In genomic region chr1:67843746-67844145, GRCh38 we compare ENCODE assay signal across 24 cellular contexts. TPM values are rescaled to one million over a fixed set of nuclear protein-coding genes. Genes with fewer than 3 reads are reported as not detected.
"Had no signal": no experiment of that assay in that cellular context is flagged by ENCODE, and none has a peak within 500 bp of the region (broad histone marks: within the 10 kb centered on the region; RNA-seq: fewer than 3 reads in every experiment).

No MANE protein-coding gene starts in this region.

- ATAC-seq: body of pancreas; gastrocnemius medialis; right lobe of liver; stimulated activated memory B cell treated with anti-CD40 and anti-IgM and Interleukin-4, amounts not matched to agents 10 μg/mL and 1 μg/mL and 100 μg/mL, for 72 hours; T-helper 17 cell had no signal

- H3K27me3 ChIP-seq: body of pancreas, cardiac muscle cell, gastrocnemius medialis, right lobe of liver, testis had no signal

- H3K27ac ChIP-seq: body of pancreas, cardiac muscle cell, gastrocnemius medialis, right lobe of liver, skin epidermis, testis, upper lobe of left lung had no signal

- H3K4me3 Mint-ChIP-seq: activated CD4-positive, alpha-beta memory T cell treated with anti-CD3 and anti-CD28 coated beads for 36 hours; activated naive CD8-positive, alpha-beta T cell treated with anti-CD3 and anti-CD28 coated beads, Interleukin-2, amount 10 ng/mL, durations not matched to agents 7 days and 5 days; memory B cell; nephron progenitor cell; stimulated activated memory B cell treated with anti-CD40 and anti-IgM and Interleukin-4, amounts not matched to agents 10 μg/mL and 1 μg/mL and 100 μg/mL, for 72 hours; T-helper 17 cell had no signal

- H3K27ac Mint-ChIP-seq: activated CD4-positive, alpha-beta memory T cell treated with anti-CD3 and anti-CD28 coated beads for 36 hours; activated naive CD8-positive, alpha-beta T cell treated with anti-CD3 and anti-CD28 coated beads, Interleukin-2, amount 10 ng/mL, durations not matched to agents 7 days and 5 days; memory B cell; nephron progenitor cell; stimulated activated memory B cell treated with anti-CD40 and anti-IgM and Interleukin-4, amounts not matched to agents 10 μg/mL and 1 μg/mL and 100 μg/mL, for 72 hours; T-helper 17 cell had no signal

- H3K4me3 ChIP-seq: body of pancreas, cardiac muscle cell, gastrocnemius medialis, right lobe of liver, skin epidermis, testis, upper lobe of left lung had no signal

- H3K4me1 ChIP-seq: right lobe of liver, testis had no signal

- H3K36me3 ChIP-seq: cardiac muscle cell, gastrocnemius medialis, right lobe of liver, upper lobe of left lung had no signal

- H3K4me1 Mint-ChIP-seq: activated naive CD8-positive, alpha-beta T cell treated with anti-CD3 and anti-CD28 coated beads, Interleukin-2, amount 10 ng/mL, durations not matched to agents 7 days and 5 days; memory B cell; stimulated activated memory B cell treated with anti-CD40 and anti-IgM and Interleukin-4, amounts not matched to agents 10 μg/mL and 1 μg/mL and 100 μg/mL, for 72 hours; T-helper 17 cell had no signal

- H3K9me3 Mint-ChIP-seq: activated CD4-positive, alpha-beta memory T cell treated with anti-CD3 and anti-CD28 coated beads for 36 hours; activated naive CD8-positive, alpha-beta T cell treated with anti-CD3 and anti-CD28 coated beads, Interleukin-2, amount 10 ng/mL, durations not matched to agents 7 days and 5 days; memory B cell; nephron progenitor cell; stimulated activated memory B cell treated with anti-CD40 and anti-IgM and Interleukin-4, amounts not matched to agents 10 μg/mL and 1 μg/mL and 100 μg/mL, for 72 hours had no signal

- H3K36me3 Mint-ChIP-seq: activated CD4-positive, alpha-beta memory T cell treated with anti-CD3 and anti-CD28 coated beads for 36 hours; activated naive CD8-positive, alpha-beta T cell treated with anti-CD3 and anti-CD28 coated beads, Interleukin-2, amount 10 ng/mL, durations not matched to agents 7 days and 5 days; memory B cell; stimulated activated memory B cell treated with anti-CD40 and anti-IgM and Interleukin-4, amounts not matched to agents 10 μg/mL and 1 μg/mL and 100 μg/mL, for 72 hours had no signal

- DNase-seq: activated CD4-positive, alpha-beta memory T cell treated with anti-CD3 and anti-CD28 coated beads for 36 hours; activated CD4-positive, alpha-beta T cell treated with anti-CD3 and anti-CD28 coated beads for 48 hours; activated CD4-positive, CD25-positive, alpha-beta regulatory T cell; activated naive CD4-positive, alpha-beta T cell treated with Interleukin-2 at 50 U/mL for 16 hours; activated naive CD8-positive, alpha-beta T cell treated with anti-CD3 and anti-CD28 coated beads, Interleukin-2, amount 10 ng/mL, durations not matched to agents 7 days and 5 days; activated T-cell treated with anti-CD3 and anti-CD28 coated beads, Interleukin-2, amount 50 U/mL, for 48 hours; amygdala; body of pancreas; dermis blood vessel endothelial cell; effector CD8-positive, alpha-beta T cell; erythroblast; gastrocnemius medialis; hypothalamus; nephron progenitor cell; right lobe of liver; stimulated activated CD4-positive, alpha-beta T cell treated with anti-CD3 and anti-CD28 coated beads, Interleukin-1b, Interleukin-23, amount 100 ng/mL, for 48 hours; SW 1271; T-helper 17 cell; testis; upper lobe of left lung had no signal

- H3K9me3 ChIP-seq: body of pancreas, gastrocnemius medialis, right lobe of liver, testis, upper lobe of left lung had no signal

RNA-seq across cellular contexts. Expression of gene GNG12, which starts 10.5 kb away (rescaled TPM):
- total RNA-seq: activated naive CD8-positive, alpha-beta T cell treated with anti-CD3 and anti-CD28 coated beads, Interleukin-2, amount 10 ng/mL, durations not matched to agents 7 days and 5 days; T-helper 17 cell had no signal
